ENCODE assay signal across 8 cellular contexts in the genomic region with DNA sequence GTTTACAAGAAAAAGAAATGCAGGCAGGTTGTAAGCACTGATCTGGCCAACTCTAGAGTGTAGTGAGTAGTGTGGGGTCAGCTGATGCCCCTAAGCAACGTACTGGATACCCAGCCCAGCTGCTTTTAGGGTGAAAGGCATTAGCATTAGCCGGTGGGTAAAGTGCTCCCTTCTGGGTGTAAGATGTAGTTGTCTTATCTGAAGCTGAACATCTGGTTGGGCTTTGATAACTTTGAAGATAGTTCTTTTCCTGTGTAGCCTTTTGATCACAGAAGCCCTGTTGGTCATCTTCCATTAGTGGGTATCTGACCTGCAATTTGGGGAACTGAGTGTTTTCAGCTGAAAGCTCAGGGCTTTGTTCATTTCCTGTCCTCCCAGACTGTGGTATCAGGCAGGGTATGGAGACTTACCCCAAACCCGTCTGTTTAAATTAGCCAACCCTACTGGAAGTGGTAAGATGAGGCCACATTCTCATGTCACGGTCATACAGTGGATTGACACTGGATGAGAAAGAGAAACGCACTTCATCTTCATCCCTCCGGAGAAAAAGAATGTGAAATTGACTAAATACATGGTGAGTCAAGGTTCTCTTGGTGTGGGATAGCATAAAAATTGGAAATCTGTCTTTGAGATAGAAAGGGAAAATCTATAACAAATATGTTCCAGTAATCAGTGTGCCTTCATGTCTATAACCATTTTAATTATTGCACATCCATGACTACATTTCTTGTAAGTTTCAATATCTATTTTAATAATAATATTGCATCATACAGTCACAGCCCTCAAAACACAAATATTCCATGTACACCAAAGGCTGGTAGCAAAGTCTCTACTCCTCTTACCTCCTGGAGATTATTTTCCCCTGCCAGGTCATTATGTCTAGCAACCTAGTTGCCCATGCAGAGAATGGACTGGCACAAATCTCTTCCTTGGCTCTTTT. TPM values are rescaled to one million over a fixed set of nuclear protein-coding genes. Genes with fewer than 3 reads are reported as not detected.
A peak's percentile ranks its signal among the peaks of the same experiment; 100 is the strongest.
DNase-seq lines count a peak whose midpoint lies in the region; ATAC-seq lines count a peak whose summit lies in the region.

No MANE protein-coding gene starts in this region.

- H3K27ac Mint-ChIP-seq in activated T-helper 2 cell treated with anti-CD3 and anti-CD28 coated beads, Interferon-gamma antibody, Interleukin-2, Interleukin-4, amounts not matched to agents 10 μg/mL and 5 μg/mL and 100 μg/mL, durations not matched to agents 14 hours and 24 hours and 36 hours: peak overlapping the region; percentile 94
- H3K27ac Mint-ChIP-seq in stimulated activated effector memory CD8-positive, alpha-beta T cell treated with anti-CD3 and anti-CD28 coated beads, Interleukin-12 subunit alpha, Interleukin-12 subunit beta, amount 100 ng/mL, for 72 hours: peak overlapping the region; percentile 98

- H3K9me3 Mint-ChIP-seq in activated T-helper 2 cell treated with anti-CD3 and anti-CD28 coated beads, Interferon-gamma antibody, Interleukin-2, Interleukin-4, amounts not matched to agents 10 μg/mL and 5 μg/mL and 100 μg/mL, durations not matched to agents 14 hours and 24 hours and 36 hours: no peaks in the 10 kb centered on the region
- no peaks in the 10 kb centered on the region for H3K9me3 Mint-ChIP-seq in stimulated activated effector memory CD8-positive, alpha-beta T cell treated with anti-CD3 and anti-CD28 coated beads, Interleukin-12 subunit alpha, Interleukin-12 subunit beta, amount 100 ng/mL, for 72 hours

- no peaks in the 10 kb centered on the region for H3K27me3 Mint-ChIP-seq in activated T-helper 2 cell treated with anti-CD3 and anti-CD28 coated beads, Interferon-gamma antibody, Interleukin-2, Interleukin-4, amounts not matched to agents 10 μg/mL and 5 μg/mL and 100 μg/mL, durations not matched to agents 14 hours and 24 hours and 36 hours (ENCODE audit: low read depth)

- ATAC-seq in GM21367 (IDR thresholded peaks at IDR 0.05; ENCODE audit: unreplicated experiment): peak; percentile 54
- peak; percentile 41 for ATAC-seq in HG03565 (IDR thresholded peaks at IDR 0.05; ENCODE audit: unreplicated experiment)
- ATAC-seq in stimulated activated effector memory CD8-positive, alpha-beta T cell treated with anti-CD3 and anti-CD28 coated beads, Interleukin-12 subunit alpha, Interleukin-12 subunit beta, amount 100 ng/mL, for 72 hours: peak; percentile 71
- ATAC-seq in left lobe of liver: no peak

- peak overlapping the region; percentile 90 for H3K4me3 Mint-ChIP-seq in activated T-helper 2 cell treated with anti-CD3 and anti-CD28 coated beads, Interferon-gamma antibody, Interleukin-2, Interleukin-4, amounts not matched to agents 10 μg/mL and 5 μg/mL and 100 μg/mL, durations not matched to agents 14 hours and 24 hours and 36 hours (ENCODE audit: low read depth)
- H3K4me3 Mint-ChIP-seq in stimulated activated effector memory CD8-positive, alpha-beta T cell treated with anti-CD3 and anti-CD28 coated beads, Interleukin-12 subunit alpha, Interleukin-12 subunit beta, amount 100 ng/mL, for 72 hours: peak overlapping the region; percentile 96

- peak overlapping the region; percentile 72 for H3K4me3 ChIP-seq in GM08714 (ENCODE audit: low read length)

- peaks cover 84% of the 10 kb centered on the region for H3K36me3 Mint-ChIP-seq in activated T-helper 2 cell treated with anti-CD3 and anti-CD28 coated beads, Interferon-gamma antibody, Interleukin-2, Interleukin-4, amounts not matched to agents 10 μg/mL and 5 μg/mL and 100 μg/mL, durations not matched to agents 14 hours and 24 hours and 36 hours (ENCODE audit: low read depth)
- peaks cover 98% of the 10 kb centered on the region for H3K36me3 Mint-ChIP-seq in stimulated activated effector memory CD8-positive, alpha-beta T cell treated with anti-CD3 and anti-CD28 coated beads, Interleukin-12 subunit alpha, Interleukin-12 subunit beta, amount 100 ng/mL, for 72 hours

- peak; percentile 47 for DNase-seq in activated T-helper 2 cell treated with anti-CD3 and anti-CD28 coated beads, Interferon-gamma antibody, Interleukin-2, Interleukin-4, amounts not matched to agents 10 μg/mL and 5 μg/mL and 100 μg/mL, durations not matched to agents 14 hours and 24 hours and 36 hours (ENCODE audit: low spot score)
- peak in 1 of 2 donors; percentile 80 for DNase-seq in stimulated activated effector memory CD8-positive, alpha-beta T cell treated with anti-CD3 and anti-CD28 coated beads, Interleukin-12 subunit alpha, Interleukin-12 subunit beta, amount 100 ng/mL, for 72 hours (ENCODE audit: low spot score in 2 of 2)
- no peak for DNase-seq in posterior vena cava (ENCODE audit: low spot score)
- DNase-seq in NCI-H1436 (lab: John Stamatoyannopoulos, UW): no peak
- DNase-seq in left lobe of liver (ENCODE audit: low spot score): no peak

- peaks cover 72% of the 10 kb centered on the region for H3K4me1 Mint-ChIP-seq in activated T-helper 2 cell treated with anti-CD3 and anti-CD28 coated beads, Interferon-gamma antibody, Interleukin-2, Interleukin-4, amounts not matched to agents 10 μg/mL and 5 μg/mL and 100 μg/mL, durations not matched to agents 14 hours and 24 hours and 36 hours (ENCODE audit: low read depth)
- H3K4me1 Mint-ChIP-seq in stimulated activated effector memory CD8-positive, alpha-beta T cell treated with anti-CD3 and anti-CD28 coated beads, Interleukin-12 subunit alpha, Interleukin-12 subunit beta, amount 100 ng/mL, for 72 hours: peaks cover 79% of the 10 kb centered on the region

- intact Hi-C loops in activated T-helper 2 cell treated with anti-CD3 and anti-CD28 coated beads, Interferon-gamma antibody, Interleukin-2, Interleukin-4, amounts not matched to agents 10 μg/mL and 5 μg/mL and 100 μg/mL, durations not matched to agents 14 hours and 24 hours and 36 hours (cut with micrococcal nuclease): loop anchor here (1.0 to 10.0 kb wide), 3 partner anchors 18 to 479 kb away; no protein-coding TSS in a partner anchor
- intact Hi-C loops in posterior vena cava (cut with DNase I): no loop called here

RNA-seq across cellular contexts. Expression of a gene that starts 8.7 kb away (rescaled TPM):
- 108 and 120 TPM in 2 replicates for total RNA-seq in activated T-helper 2 cell treated with anti-CD3 and anti-CD28 coated beads, Interferon-gamma antibody, Interleukin-2, Interleukin-4, amounts not matched to agents 10 μg/mL and 5 μg/mL and 100 μg/mL, durations not matched to agents 14 hours and 24 hours and 36 hours
- 1 to 10 TPM; 3.2 to 4.2 TPM for total RNA-seq in posterior vena cava
- 0.70 TPM for total RNA-seq in left lobe of liver

Comparison
In these comparisons a context has a peak if more than half of its experiments do, and no peak if none do; other contexts are left out.
1. RNA of a gene that starts 8.7 kb away (total RNA-seq): 108 to 120 TPM in activated T-helper 2 cell treated with anti-CD3 and anti-CD28 coated beads, Interferon-gamma antibody, Interleukin-2, Interleukin-4, amounts not matched to agents 10 μg/mL and 5 μg/mL and 100 μg/mL, durations not matched to agents 14 hours and 24 hours and 36 hours; 3.2 to 4.2 TPM in posterior vena cava and 0.70 TPM in left lobe of liver (single experiment); every median in the first group is over 10 times any median in the second.